ENCODE assay signal across 8 cellular contexts in the genomic region with DNA sequence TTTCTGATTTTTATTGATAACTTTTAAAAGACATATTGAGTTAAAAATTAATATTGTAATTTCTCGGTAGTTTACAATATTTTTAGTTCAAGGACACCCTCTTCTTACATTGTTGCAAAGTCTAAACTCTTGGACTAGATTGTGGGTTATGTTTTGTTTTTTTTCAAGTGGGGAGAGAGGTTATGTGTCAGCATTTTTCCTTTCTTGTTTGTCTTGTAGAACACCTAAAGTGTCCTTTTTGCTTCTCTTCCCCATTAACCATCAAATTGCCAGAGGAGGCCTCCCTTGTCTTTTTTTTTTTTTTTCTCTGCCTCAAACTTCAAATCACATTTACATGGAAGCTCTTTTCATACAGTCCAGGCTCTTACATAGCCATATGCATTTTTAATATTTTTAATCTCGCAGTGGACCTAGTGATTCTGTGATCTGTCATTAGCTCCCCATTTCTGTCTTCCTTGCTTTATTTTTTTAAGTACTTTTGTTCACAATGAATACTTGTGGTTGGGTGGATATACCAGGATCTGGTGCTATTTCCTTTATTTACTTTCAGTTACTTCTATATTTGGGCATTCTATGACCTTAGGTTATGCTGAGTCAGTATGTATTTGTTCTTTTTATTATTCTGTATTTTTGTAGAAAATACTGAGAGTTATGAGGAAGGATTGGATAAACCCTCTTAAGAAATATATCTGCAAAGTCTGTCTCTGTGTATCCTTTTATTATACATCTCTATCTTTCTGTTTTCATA.
"Had no signal": no experiment of that assay in that cellular context is flagged by ENCODE, and none has a peak within 500 bp of the region (broad histone marks: within the 10 kb centered on the region; RNA-seq: fewer than 3 reads in every experiment).

No MANE protein-coding gene starts in this region.

- DNase-seq: activated CD4-positive, alpha-beta T cell treated with anti-CD3 and anti-CD28 coated beads, Interleukin-2, amount 50 U/mL, for 4 hours; activated CD4-positive, CD25-positive, alpha-beta regulatory T cell treated with anti-CD3 and anti-CD28 coated beads, Interleukin-2, amount 50 U/mL, for 72 hours; activated naive CD4-positive, alpha-beta T cell treated with anti-CD3 and anti-CD28 coated beads for 36 hours; activated naive CD8-positive, alpha-beta T cell treated with anti-CD3 and anti-CD28 coated beads, Interleukin-2, amount 50 U/mL, for 24 hours; activated T-cell treated with anti-CD3 and anti-CD28 coated beads for 4 hours; left ventricle myocardium inferior; mucosa of descending colon; naive thymus-derived CD8-positive, alpha-beta T cell had no signal
